19 cellular contexts compared by ENCODE assay signal in genomic region chr12:126443977-126444376, GRCh38.
"Had no signal": no experiment of that assay in that cellular context is flagged by ENCODE, and none has a peak within 500 bp of the region (broad histone marks: within the 10 kb centered on the region; RNA-seq: fewer than 3 reads in every experiment).

No MANE protein-coding gene starts in this region.

- H3K27ac ChIP-seq: coronary artery, dorsolateral prefrontal cortex, esophagus squamous epithelium, gastrocnemius medialis, heart right ventricle, left lung, lower lobe of right lung had no signal

- H3K4me3 ChIP-seq: coronary artery, dorsolateral prefrontal cortex, esophagus squamous epithelium, gastrocnemius medialis, heart right ventricle, left lung, lower lobe of right lung, mucosa of descending colon had no signal

- H3K4me1 ChIP-seq: esophagus squamous epithelium, gastrocnemius medialis, heart right ventricle, left lung, lower lobe of right lung had no signal

- H3K9me3 ChIP-seq: esophagus squamous epithelium, gastrocnemius medialis, lower lobe of right lung had no signal

- H3K36me3 ChIP-seq: esophagus squamous epithelium, gastrocnemius medialis, heart right ventricle, left lung, lower lobe of right lung had no signal

- H3K27me3 ChIP-seq: esophagus squamous epithelium, gastrocnemius medialis, left lung had no signal

- DNase-seq: dermis blood vessel endothelial cell; dorsolateral prefrontal cortex; effector CD4-positive, alpha-beta T cell; effector memory CD4-positive, alpha-beta T cell; esophagus squamous epithelium; foreskin fibroblast; foreskin melanocyte; gastrocnemius medialis; glutamatergic neuron; heart right ventricle; hippocampal formation; left cardiac atrium; left lung; left ventricle myocardium superior; lower lobe of right lung; mesenchymal stem cell; mucosa of descending colon; naive B cell had no signal
